Comparison of ENCODE assay signal across 1 cellular context in genomic region chr9:110370316-110370715, GRCh38.
TF ChIP-seq lines count a peak whose summit lies in the region.

No MANE protein-coding gene starts in this region.

TF ChIP-seq in HEK293, 187 proteins besides CTCF, POLR2A, EP300 and RAD21 (continued from another document):
- no peak for TF ChIP-seq ZNF433 (tag by site-specific recombination; IDR thresholded peaks at IDR 0.05; ENCODE audit: low read depth)
- no peak for TF ChIP-seq KLF9 (tag by site-specific recombination; IDR thresholded peaks at IDR 0.05; ENCODE audit: low read depth)
- TF ChIP-seq ZNF473 (tag by site-specific recombination; IDR thresholded peaks at IDR 0.05), result no peak
- peak; percentile 76; the same call in 1 of the 2 replicates for TF ChIP-seq BCL11A (tag by site-specific recombination; IDR thresholded peaks at IDR 0.05; ENCODE audit: low read depth)
- TF ChIP-seq ZSCAN23 (tag by site-specific recombination; IDR thresholded peaks at IDR 0.05), result no peak
- no peak for TF ChIP-seq ZNF561 (tag by site-specific recombination; IDR thresholded peaks at IDR 0.05; ENCODE audit: borderline replicate concordance)
- TF ChIP-seq ZNF138 (tag by site-specific recombination; IDR thresholded peaks at IDR 0.05; ENCODE audit: borderline replicate concordance), result no peak
- no peak for TF ChIP-seq ZNF221 (tag by site-specific recombination; IDR thresholded peaks at IDR 0.05; ENCODE audit: borderline replicate concordance)
- peak; percentile 91 for TF ChIP-seq GFI1B (tag by site-specific recombination; IDR thresholded peaks at IDR 0.05)
- no peak for TF ChIP-seq ZNF169 (tag by site-specific recombination; IDR thresholded peaks at IDR 0.05)
- TF ChIP-seq GLIS1 (tag by site-specific recombination; IDR thresholded peaks at IDR 0.05), result no peak
- TF ChIP-seq ZNF214 (tag by site-specific recombination; IDR thresholded peaks at IDR 0.05; ENCODE audit: borderline replicate concordance), result no peak
- TF ChIP-seq BCL6B (tag by site-specific recombination; IDR thresholded peaks at IDR 0.05), result peak; percentile 99
- TF ChIP-seq ZNF791 (tag by site-specific recombination; IDR thresholded peaks at IDR 0.05), result no peak
- no peak for TF ChIP-seq ZNF223 (tag by site-specific recombination; IDR thresholded peaks at IDR 0.05)
- no peak for TF ChIP-seq ZNF202 (tag by site-specific recombination; IDR thresholded peaks at IDR 0.05; ENCODE audit: borderline replicate concordance)
- TF ChIP-seq, protein P1, sequence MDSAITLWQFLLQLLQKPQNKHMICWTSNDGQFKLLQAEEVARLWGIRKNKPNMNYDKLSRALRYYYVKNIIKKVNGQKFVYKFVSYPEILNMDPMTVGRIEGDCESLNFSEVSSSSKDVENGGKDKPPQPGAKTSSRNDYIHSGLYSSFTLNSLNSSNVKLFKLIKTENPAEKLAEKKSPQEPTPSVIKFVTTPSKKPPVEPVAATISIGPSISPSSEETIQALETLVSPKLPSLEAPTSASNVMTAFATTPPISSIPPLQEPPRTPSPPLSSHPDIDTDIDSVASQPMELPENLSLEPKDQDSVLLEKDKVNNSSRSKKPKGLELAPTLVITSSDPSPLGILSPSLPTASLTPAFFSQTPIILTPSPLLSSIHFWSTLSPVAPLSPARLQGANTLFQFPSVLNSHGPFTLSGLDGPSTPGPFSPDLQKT (IDR thresholded peaks at IDR 0.05; ENCODE audit: borderline replicate concordance, low read depth, low read length), result no peak
- TF ChIP-seq ZSCAN5A (tag by site-specific recombination; IDR thresholded peaks at IDR 0.05), result no peak
- TF ChIP-seq, protein P2, sequence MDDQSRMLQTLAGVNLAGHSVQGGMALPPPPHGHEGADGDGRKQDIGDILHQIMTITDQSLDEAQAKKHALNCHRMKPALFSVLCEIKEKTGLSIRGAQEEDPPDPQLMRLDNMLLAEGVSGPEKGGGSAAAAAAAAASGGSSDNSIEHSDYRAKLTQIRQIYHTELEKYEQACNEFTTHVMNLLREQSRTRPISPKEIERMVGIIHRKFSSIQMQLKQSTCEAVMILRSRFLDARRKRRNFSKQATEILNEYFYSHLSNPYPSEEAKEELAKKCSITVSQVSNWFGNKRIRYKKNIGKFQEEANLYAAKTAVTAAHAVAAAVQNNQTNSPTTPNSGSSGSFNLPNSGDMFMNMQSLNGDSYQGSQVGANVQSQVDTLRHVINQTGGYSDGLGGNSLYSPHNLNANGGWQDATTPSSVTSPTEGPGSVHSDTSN (CRISPR knock-in tag; IDR thresholded peaks at IDR 0.05), result no peak
- TF ChIP-seq ZFHX2 (tag by site-specific recombination; conservative IDR thresholded peaks at IDR 0.05), result no peak
- TF ChIP-seq ZNF837 (tag by site-specific recombination; IDR thresholded peaks at IDR 0.05), result no peak
- TF ChIP-seq SP2 (tag by site-specific recombination; IDR thresholded peaks at IDR 0.05), result no peak
- TF ChIP-seq FEZF1 (tag by site-specific recombination; IDR thresholded peaks at IDR 0.05), result peak; percentile 94
- no peak for TF ChIP-seq ZSCAN16 (tag by site-specific recombination; IDR thresholded peaks at IDR 0.05)
- TF ChIP-seq ZNF558 (tag by site-specific recombination; IDR thresholded peaks at IDR 0.05), result 0 out of 2 replicates have a peak, but pooled peaks have one; percentile 22
- TF ChIP-seq, protein P3, sequence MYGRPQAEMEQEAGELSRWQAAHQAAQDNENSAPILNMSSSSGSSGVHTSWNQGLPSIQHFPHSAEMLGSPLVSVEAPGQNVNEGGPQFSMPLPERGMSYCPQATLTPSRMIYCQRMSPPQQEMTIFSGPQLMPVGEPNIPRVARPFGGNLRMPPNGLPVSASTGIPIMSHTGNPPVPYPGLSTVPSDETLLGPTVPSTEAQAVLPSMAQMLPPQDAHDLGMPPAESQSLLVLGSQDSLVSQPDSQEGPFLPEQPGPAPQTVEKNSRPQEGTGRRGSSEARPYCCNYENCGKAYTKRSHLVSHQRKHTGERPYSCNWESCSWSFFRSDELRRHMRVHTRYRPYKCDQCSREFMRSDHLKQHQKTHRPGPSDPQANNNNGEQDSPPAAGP (tag by site-specific recombination; IDR thresholded peaks at IDR 0.05), result 0 out of 2 replicates have a peak, but pooled peaks have one; percentile 42
- no peak for TF ChIP-seq PRDM10 (tag by site-specific recombination; IDR thresholded peaks at IDR 0.05)
- no peak for TF ChIP-seq PRDM2 (tag by site-specific recombination; IDR thresholded peaks at IDR 0.05; ENCODE audit: borderline replicate concordance)
- TF ChIP-seq ZNF571 (tag by site-specific recombination; IDR thresholded peaks at IDR 0.05), result no peak
- peak; percentile 86 for TF ChIP-seq BCL11B (tag by site-specific recombination; IDR thresholded peaks at IDR 0.05; ENCODE audit: low read depth)
- 0 out of 2 replicates have a peak, but pooled peaks have one; percentile 62 for TF ChIP-seq OVOL3 (tag by site-specific recombination; IDR thresholded peaks at IDR 0.05)
- TF ChIP-seq ZNF658 (tag by site-specific recombination; IDR thresholded peaks at IDR 0.05), result no peak
- no peak for TF ChIP-seq ZBTB49 (tag by site-specific recombination; IDR thresholded peaks at IDR 0.05; ENCODE audit: low read depth)
